21 cellular contexts compared by ENCODE assay signal in the genomic region with DNA sequence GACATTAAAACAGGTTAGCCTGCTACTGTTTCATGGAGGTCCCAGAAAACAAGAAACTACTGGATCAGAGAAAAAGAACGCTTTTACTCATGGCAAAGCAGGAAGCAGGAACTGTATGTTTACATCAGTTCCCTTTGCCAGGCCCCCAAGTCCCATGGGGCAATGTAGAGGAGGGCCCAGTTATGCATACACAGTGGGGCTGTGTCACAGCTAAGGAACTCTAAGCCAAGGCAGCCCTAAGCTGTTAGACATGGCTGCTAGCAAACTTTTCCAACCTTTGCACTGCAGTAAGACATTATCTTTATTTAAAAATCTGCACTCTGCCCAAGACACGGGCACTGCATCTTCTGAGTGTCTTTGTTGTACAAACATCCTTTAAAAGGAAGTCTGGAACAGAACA.
DNase-seq lines count a peak whose midpoint lies in the region; TF ChIP-seq lines count a peak whose summit lies in the region.
"Had no signal": no experiment of that assay in that cellular context is flagged by ENCODE, and none has a peak within 500 bp of the region (broad histone marks: within the 10 kb centered on the region; RNA-seq: fewer than 3 reads in every experiment).

No MANE protein-coding gene starts in this region.

- no peak overlapping the region for H3K4ac ChIP-seq in mesenchymal stem cell (ENCODE audit: low read depth in 1 of 2, low read length in 2 of 2)

- no peaks in the 10 kb centered on the region for H3K9me3 ChIP-seq in SJCRH30 (replicated peaks)
- H3K9me3 ChIP-seq in mesenchymal stem cell (ENCODE audit: control insufficient read depth, low read length): no peaks in the 10 kb centered on the region
- no peaks in the 10 kb centered on the region for H3K9me3 ChIP-seq in OCI-LY7 (ENCODE audit: low read length)

- H3K79me2 ChIP-seq in OCI-LY7 (ENCODE audit: insufficient read depth, low read depth, low read length): no peaks in the 10 kb centered on the region

- H3K4me2 ChIP-seq in mesenchymal stem cell (ENCODE audit: low read length, poor library complexity, severe bottlenecking) (no peak overlapping the region), OCI-LY7 (ENCODE audit: low read length) (no peak overlapping the region)

- no peaks in the 10 kb centered on the region for H3K4me1 Mint-ChIP-seq in activated T-cell treated with anti-CD3 and anti-CD28 coated beads, Interleukin-2, amount 50 U/mL, for 24 hours (ENCODE audit: low read depth)
- H3K4me1 Mint-ChIP-seq: B cell; CD4-positive, CD25-positive, alpha-beta regulatory T cell had no signal

- H2AK5ac ChIP-seq in mesenchymal stem cell (ENCODE audit: low read length, severe bottlenecking): no peak overlapping the region

- no peak overlapping the region for H4K91ac ChIP-seq in mesenchymal stem cell (ENCODE audit: low read length)

- H2AFZ ChIP-seq in mesenchymal stem cell (ENCODE audit: low read depth, low read length) (no peak overlapping the region), OCI-LY7 (ENCODE audit: low read length) (no peak overlapping the region)

- DNase-seq in NCI-H1436 (lab: John Stamatoyannopoulos, UW): peak; percentile 19
- DNase-seq in NCI-H1436 treated with DMSO at 0.1 percent for 48 hours (lab: John Stamatoyannopoulos, UW): no peak
- peak; percentile 13 to 20 for DNase-seq in SJCRH30
- DNase-seq in mesenchymal stem cell: peak; percentile 32
- DNase-seq in activated T-cell treated with anti-CD3 and anti-CD28 coated beads, Interleukin-2, amount 50 U/mL, for 24 hours: no peak
- no peak for DNase-seq in stimulated activated CD8-positive, alpha-beta memory T cell treated with anti-CD3 and anti-CD28 coated beads, Interleukin-4, amount 100 ng/mL, for 48 hours
- no peak for DNase-seq in OCI-LY7 (ENCODE audit: low spot score)
- no peak for DNase-seq in GDM1 (lab: John Stamatoyannopoulos, UW)
- DNase-seq: 8988T; CD4-positive, CD25-positive, alpha-beta regulatory T cell; DMS153; MM.1S; NCI-H1092 treated with DMSO at 0.1 percent for 48 hours; NCI-H1694; NCI-H2081 treated with DMSO at 0.1 percent for 48 hours; NCI-H510A treated with DMSO at 0.1 percent for 48 hours; NCI-H82; PC-3; RPMI8226; SIG-M5 had no signal

- H3K27ac ChIP-seq in SJCRH30 (no peak overlapping the region), mesenchymal stem cell (ENCODE audit: low read length, poor library complexity, severe bottlenecking) (no peak overlapping the region), OCI-LY7 (ENCODE audit: low read depth, low read length, poor library complexity, severe bottlenecking) (no peak overlapping the region)

- H3K27me3 ChIP-seq in SJCRH30 (no peaks in the 10 kb centered on the region), mesenchymal stem cell (ENCODE audit: control insufficient read depth in 1 of 2, insufficient read depth in 1 of 2, low read length in 2 of 2) (no peaks in the 10 kb centered on the region)

- no peak overlapping the region for H3K27ac Mint-ChIP-seq in activated T-cell treated with anti-CD3 and anti-CD28 coated beads, Interleukin-2, amount 50 U/mL, for 24 hours
- H3K27ac Mint-ChIP-seq: B cell; CD4-positive, CD25-positive, alpha-beta regulatory T cell had no signal

- no TSS peak for BruUV-seq in OCI-LY7 (replicated peaks; lab: Mats Ljungman, UMichigan)

- H4K8ac ChIP-seq in mesenchymal stem cell (ENCODE audit: low read length): no peak overlapping the region

- no peaks in the 10 kb centered on the region for H3K79me1 ChIP-seq in mesenchymal stem cell (replicated peaks; ENCODE audit: low read length, poor library complexity, severe bottlenecking)

- H3K18ac ChIP-seq in mesenchymal stem cell (ENCODE audit: low read depth in 1 of 2, low read length in 2 of 2): no peak overlapping the region

- H2BK15ac ChIP-seq in mesenchymal stem cell (ENCODE audit: low read depth, poor library complexity, severe bottlenecking): no peak overlapping the region

- POLR2A ChIA-PET in OCI-LY7 (lab: Charles Lee): interaction anchor here (1.1 to 1.2 kb wide), 2 partner anchors 19 to 44 kb away, joined by 3 read pairs; no protein-coding TSS in a partner anchor

- H2BK5ac ChIP-seq in mesenchymal stem cell (ENCODE audit: low read depth, low read length, poor library complexity, severe bottlenecking): no peak overlapping the region

- no peak overlapping the region for H3K14ac ChIP-seq in mesenchymal stem cell (ENCODE audit: low read length in 2 of 2)

- intact Hi-C loops in OCI-LY7 (cut with micrococcal nuclease; ENCODE audit: unreplicated experiment): no loop called here

- H3K9me3 Mint-ChIP-seq in activated T-cell treated with anti-CD3 and anti-CD28 coated beads, Interleukin-2, amount 50 U/mL, for 24 hours: peaks cover 8% of the 10 kb centered on the region

- no peak overlapping the region for H3K4me3 Mint-ChIP-seq in activated T-cell treated with anti-CD3 and anti-CD28 coated beads, Interleukin-2, amount 50 U/mL, for 24 hours
- H3K4me3 Mint-ChIP-seq: B cell; CD4-positive, CD25-positive, alpha-beta regulatory T cell had no signal

- no peak overlapping the region for H2BK120ac ChIP-seq in mesenchymal stem cell (ENCODE audit: low read depth, low read length)

- H3K4me3 ChIP-seq in SJCRH30: no peak overlapping the region
- H3K4me3 ChIP-seq in mesenchymal stem cell (ENCODE audit: insufficient read depth in 1 of 2, low read depth in 1 of 2, low read length in 2 of 2): no peak overlapping the region
- H3K4me3 ChIP-seq in OCI-LY7 (ENCODE audit: low read depth, low read length, poor library complexity, severe bottlenecking): no peak overlapping the region

- no peak overlapping the region for H2BK12ac ChIP-seq in mesenchymal stem cell (ENCODE audit: low read length in 2 of 2)

- no peaks in the 10 kb centered on the region for H4K20me1 ChIP-seq in OCI-LY7 (ENCODE audit: insufficient read depth, low read length)

- TF ChIP-seq CTCF in OCI-LY7 (conservative IDR thresholded peaks at IDR 0.05; ENCODE audit: low read length): no peak

- H3K36me3 ChIP-seq in SJCRH30: no peaks in the 10 kb centered on the region
- no peaks in the 10 kb centered on the region for H3K36me3 ChIP-seq in mesenchymal stem cell (ENCODE audit: control insufficient read depth in 1 of 2, insufficient read depth in 2 of 2, low read depth in 1 of 2, low read length in 2 of 2)
- no peaks in the 10 kb centered on the region for H3K36me3 ChIP-seq in OCI-LY7 (ENCODE audit: insufficient read depth, low read length)

- no peaks in the 10 kb centered on the region for H3K36me3 Mint-ChIP-seq in activated T-cell treated with anti-CD3 and anti-CD28 coated beads, Interleukin-2, amount 50 U/mL, for 24 hours (ENCODE audit: low read depth)
- H3K36me3 Mint-ChIP-seq: CD4-positive, CD25-positive, alpha-beta regulatory T cell had no signal

- no peaks in the 10 kb centered on the region for H3K27me3 Mint-ChIP-seq in activated T-cell treated with anti-CD3 and anti-CD28 coated beads, Interleukin-2, amount 50 U/mL, for 24 hours
- H3K27me3 Mint-ChIP-seq: B cell; CD4-positive, CD25-positive, alpha-beta regulatory T cell had no signal

- H3K23ac ChIP-seq in mesenchymal stem cell (ENCODE audit: low read length in 2 of 2): no peak overlapping the region

- H3K4me1 ChIP-seq in SJCRH30 (no peaks in the 10 kb centered on the region), mesenchymal stem cell (ENCODE audit: control insufficient read depth, insufficient read depth, low read depth, low read length) (peaks cover 3% of the 10 kb centered on the region), OCI-LY7 (ENCODE audit: insufficient read depth, low read length, poor library complexity, severe bottlenecking) (no peaks in the 10 kb centered on the region)

- no peak overlapping the region for H3K9ac ChIP-seq in mesenchymal stem cell (ENCODE audit: low read length)

- 47% methylated on average over 2 of the region's 2 CpGs for WGBS in mesenchymal stem cell

- H3K9me2 ChIP-seq in OCI-LY7 (ENCODE audit: insufficient read depth, low read length): no peaks in the 10 kb centered on the region

- CTCF ChIA-PET in OCI-LY7 (lab: Charles Lee; ENCODE audit: unreplicated experiment): no interaction called here

Comparison
In these comparisons a context has a peak if more than half of its experiments do, and no peak if none do; other contexts are left out.
1. DNase-seq: peak in NCI-H1436 (single experiment), SJCRH30 (2 of 2) and mesenchymal stem cell (single experiment); none in NCI-H1436 treated with DMSO at 0.1 percent for 48 hours (single experiment), activated T-cell treated with anti-CD3 and anti-CD28 coated beads, Interleukin-2, amount 50 U/mL, for 24 hours (single experiment), stimulated activated CD8-positive, alpha-beta memory T cell treated with anti-CD3 and anti-CD28 coated beads, Interleukin-4, amount 100 ng/mL, for 48 hours (single experiment), OCI-LY7 (single experiment) and GDM1 (single experiment).